Comparison of ENCODE assay signal across 7 cellular contexts in the genomic region with DNA sequence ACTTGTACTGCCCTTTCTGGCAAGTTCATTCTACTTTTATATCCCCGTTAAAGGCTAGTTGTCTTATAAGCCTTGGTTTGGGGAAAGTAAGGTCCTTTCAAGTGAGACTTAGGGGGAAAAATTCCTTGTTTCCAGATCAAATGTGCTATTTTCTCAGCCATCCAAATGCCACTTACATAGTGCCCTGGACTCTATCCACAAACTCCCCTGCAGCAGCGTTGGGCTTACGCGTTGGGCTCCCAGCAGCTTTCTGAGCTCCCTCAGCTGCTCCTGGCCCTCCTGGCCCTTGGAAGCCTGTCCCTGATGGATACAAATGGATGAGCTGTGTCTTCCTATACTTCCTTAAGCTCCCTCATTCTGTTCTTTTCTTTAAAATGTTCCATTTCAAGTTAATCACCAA.
"Had no signal": no experiment of that assay in that cellular context is flagged by ENCODE, and none has a peak within 500 bp of the region (broad histone marks: within the 10 kb centered on the region; RNA-seq: fewer than 3 reads in every experiment).

No MANE protein-coding gene starts in this region.

- H3K4me3 Mint-ChIP-seq: IgD-negative memory B cell had no signal

- H3K36me3 Mint-ChIP-seq: IgD-negative memory B cell had no signal

- H3K27ac ChIP-seq: HL-60 had no signal

- ATAC-seq: HepG2, K562 had no signal

- H3K27ac Mint-ChIP-seq: IgD-negative memory B cell had no signal

- H3K4me3 ChIP-seq: K562 had no signal

- DNase-seq: IMR-90, KBM-7, KG1 had no signal

- H3K4me1 Mint-ChIP-seq: IgD-negative memory B cell had no signal
